15 cellular contexts compared by ENCODE assay signal in the genomic region with DNA sequence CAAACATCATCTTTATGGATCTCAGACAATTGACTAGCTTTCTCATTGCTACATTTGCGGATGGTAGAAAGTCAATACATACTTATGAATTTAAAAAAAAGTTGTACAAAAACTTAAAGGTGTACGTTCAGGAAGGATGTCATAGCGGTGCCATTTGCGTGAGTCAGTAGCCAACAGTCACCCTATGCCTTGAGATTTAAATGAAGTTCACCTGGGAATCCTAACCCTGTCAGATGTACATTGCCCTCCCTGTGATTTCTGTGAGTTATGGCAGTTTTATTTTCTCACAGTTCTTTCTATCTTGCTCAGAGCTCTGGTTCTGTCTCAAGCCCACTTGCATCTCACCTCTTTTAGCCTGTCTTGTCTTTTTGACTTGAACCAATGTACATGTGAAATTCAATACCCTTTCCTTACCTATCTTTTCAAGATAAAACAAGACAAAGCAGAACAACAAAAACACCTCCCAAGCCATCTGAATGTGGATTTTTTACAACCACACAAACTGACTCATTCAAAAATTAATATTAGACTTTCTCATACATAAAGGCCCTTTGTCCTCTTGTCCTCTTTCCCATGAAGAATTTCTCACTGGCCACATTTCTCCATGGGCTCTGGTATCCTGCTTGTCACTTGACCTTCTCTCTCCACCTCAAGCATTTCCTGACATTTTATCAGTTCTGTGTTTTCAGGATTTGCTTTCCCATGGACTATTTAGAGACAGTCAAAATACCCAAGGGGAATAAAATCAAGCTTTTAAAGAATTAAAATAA. TPM values are rescaled to one million over a fixed set of nuclear protein-coding genes. Genes with fewer than 3 reads are reported as not detected.
DNase-seq lines count a peak whose midpoint lies in the region; ATAC-seq and TF ChIP-seq lines count a peak whose summit lies in the region.
"Had no signal": no experiment of that assay in that cellular context is flagged by ENCODE, and none has a peak within 500 bp of the region (broad histone marks: within the 10 kb centered on the region; RNA-seq: fewer than 3 reads in every experiment).

No MANE protein-coding gene starts in this region.

- H3K9me2 ChIP-seq in GM23338 (ENCODE audit: insufficient read depth) = no peaks in the 10 kb centered on the region

- H3K79me2 ChIP-seq in GM23338 (replicated peaks; ENCODE audit: insufficient read depth) (no peaks in the 10 kb centered on the region), fibroblast of lung (ENCODE audit: control insufficient read depth, insufficient read depth, low read length) (no peaks in the 10 kb centered on the region), neural progenitor cell (ENCODE audit: low read depth) (no peaks in the 10 kb centered on the region)

- H2AFZ ChIP-seq in GM23338 (no peak overlapping the region), fibroblast of lung (ENCODE audit: low read length) (no peak overlapping the region), neural progenitor cell (replicated peaks) (peak overlapping the region; percentile 94)

- H3K9ac ChIP-seq in fibroblast of lung (ENCODE audit: insufficient read depth, low read length) = no peak overlapping the region
- no peak overlapping the region for H3K9ac ChIP-seq in neural progenitor cell

- H3K27me3 ChIP-seq in GM23338 (ENCODE audit: insufficient read depth) (no peaks in the 10 kb centered on the region), fibroblast of lung (ENCODE audit: control insufficient read depth, insufficient read depth, low read length) (no peaks in the 10 kb centered on the region), neural progenitor cell (no peaks in the 10 kb centered on the region)

- H4K20me1 ChIP-seq in GM23338 (replicated peaks; ENCODE audit: insufficient read depth) (no peaks in the 10 kb centered on the region), fibroblast of lung (ENCODE audit: control insufficient read depth, extremely low read depth, insufficient read depth, low read length) (no peaks in the 10 kb centered on the region), neural progenitor cell (ENCODE audit: low read depth) (no peaks in the 10 kb centered on the region)

- H3K4me1 Mint-ChIP-seq in GM23338 (peaks cover 27% of the 10 kb centered on the region), neural progenitor cell (peaks cover 18% of the 10 kb centered on the region)
- H3K4me1 Mint-ChIP-seq: activated CD4-positive, alpha-beta T cell treated with anti-CD3 and anti-CD28 coated beads, Interleukin-2, amount 10 ng/mL, durations not matched to agents 24 days and 14 days had no signal

- H3K4me1 ChIP-seq in GM23338 (ENCODE audit: insufficient read depth) (peaks cover 14% of the 10 kb centered on the region), fibroblast of lung (ENCODE audit: control insufficient read depth, extremely low read depth, insufficient read depth, low read length) (peaks cover 17% of the 10 kb centered on the region), neural progenitor cell (peaks cover 13% of the 10 kb centered on the region)

- TF ChIP-seq CTCF in GM23338 (conservative IDR thresholded peaks at IDR 0.05; ENCODE audit: low read depth in 2 of 2) = no peak
- TF ChIP-seq CTCF in fibroblast of lung (conservative IDR thresholded peaks at IDR 0.05 in 1 of 2, IDR thresholded peaks at IDR 0.05 in 1 of 2; ENCODE audit: low read depth in 1 of 2, low read length in 2 of 2) = no peak
- TF ChIP-seq CTCF in neural progenitor cell (IDR thresholded peaks at IDR 0.05) = no peak

- H3K27me3 Mint-ChIP-seq in GM23338 (ENCODE audit: insufficient read depth, low read depth, poor library complexity) = peaks cover 3% of the 10 kb centered on the region
- no peaks in the 10 kb centered on the region for H3K27me3 Mint-ChIP-seq in neural progenitor cell (ENCODE audit: insufficient read depth, low read depth)

- H3K27ac ChIP-seq in GM23338 (ENCODE audit: low read depth) (peak overlapping the region; percentile 63), fibroblast of lung (ENCODE audit: insufficient read depth, low read length) (peak overlapping the region; percentile 27), neural progenitor cell (no peak overlapping the region)

- H3F3A ChIP-seq in GM23338 (replicated peaks; ENCODE audit: low read depth) (no peaks in the 10 kb centered on the region), neural progenitor cell (ENCODE audit: low read depth) (peaks cover 14% of the 10 kb centered on the region)

- peak overlapping the region; percentile 51 for H3K4me2 ChIP-seq in GM23338
- H3K4me2 ChIP-seq in fibroblast of lung (ENCODE audit: extremely low read depth, insufficient read depth, low read length) = peak overlapping the region; percentile 27
- peak overlapping the region; percentile 53 for H3K4me2 ChIP-seq in neural progenitor cell

- ATAC-seq in GM23338 = no peak
- ATAC-seq in activated naive CD4-positive, alpha-beta T cell treated with anti-CD3 and anti-CD28 coated beads, Interleukin-2, amount 50 U/mL, for 72 hours = no peak
- ATAC-seq in HG02678 (IDR thresholded peaks at IDR 0.05; ENCODE audit: unreplicated experiment) = no peak

- no peaks in the 10 kb centered on the region; the same call in 2 of the 3 replicates for H3K9me3 Mint-ChIP-seq in GM23338
- H3K9me3 Mint-ChIP-seq in neural progenitor cell = peaks cover 2% of the 10 kb centered on the region
- no peaks in the 10 kb centered on the region for H3K9me3 Mint-ChIP-seq in activated naive CD4-positive, alpha-beta T cell treated with anti-CD3 and anti-CD28 coated beads, Interleukin-2, amount 50 U/mL, for 72 hours
- H3K9me3 Mint-ChIP-seq: activated CD4-positive, alpha-beta T cell treated with anti-CD3 and anti-CD28 coated beads, Interleukin-2, amount 10 ng/mL, durations not matched to agents 24 days and 14 days; activated naive CD4-positive, alpha-beta T cell treated with anti-CD3 and anti-CD28 coated beads, Interleukin-2, amount 50 U/mL, for 24 hours had no signal

- DNase-seq in GM23338 (ENCODE audit: low spot score) (no peak), SW480 (ENCODE audit: low spot score) (peak; percentile 88), fibroblast of lung (ENCODE audit: low read depth in 2 of 2) (peak in 1 of 2 donors; percentile 64), neural progenitor cell (ENCODE audit: low spot score) (no peak), NOMO-1 treated with dmso at 0.1 percent for 144 hours (lab: John Stamatoyannopoulos, UW; ENCODE audit: unreplicated experiment) (no peak), NCI-H2081 treated with DMSO at 0.1 percent for 48 hours (lab: John Stamatoyannopoulos, UW) (no peak)
- no peak for DNase-seq in activated naive CD4-positive, alpha-beta T cell treated with anti-CD3 and anti-CD28 coated beads, Interleukin-2, amount 50 U/mL, for 72 hours (ENCODE audit: low spot score in 2 of 2)
- DNase-seq: activated CD4-positive, alpha-beta T cell treated with anti-CD3 and anti-CD28 coated beads, Interleukin-2, amount 10 ng/mL, durations not matched to agents 24 days and 14 days; activated T-cell treated with anti-CD3 and anti-CD28 coated beads for 4 hours; DMS 273 treated with DMSO at 0.1 percent for 48 hours; NCI-H82; substantia nigra had no signal

- H3K9me3 ChIP-seq in fibroblast of lung (ENCODE audit: control insufficient read depth, insufficient read depth, low read depth, low read length) (no peaks in the 10 kb centered on the region), neural progenitor cell (ENCODE audit: low read depth) (no peaks in the 10 kb centered on the region)

- H3K4me3 Mint-ChIP-seq in GM23338 (no peak overlapping the region), neural progenitor cell (no peak overlapping the region)
- H3K4me3 Mint-ChIP-seq: activated CD4-positive, alpha-beta T cell treated with anti-CD3 and anti-CD28 coated beads, Interleukin-2, amount 10 ng/mL, durations not matched to agents 24 days and 14 days; activated naive CD4-positive, alpha-beta T cell treated with anti-CD3 and anti-CD28 coated beads, Interleukin-2, amount 50 U/mL, for 24 hours had no signal

- no peak overlapping the region for H3K27ac Mint-ChIP-seq in GM23338
- no peak overlapping the region for H3K27ac Mint-ChIP-seq in neural progenitor cell
- no peak overlapping the region for H3K27ac Mint-ChIP-seq in activated naive CD4-positive, alpha-beta T cell treated with anti-CD3 and anti-CD28 coated beads, Interleukin-2, amount 50 U/mL, for 72 hours
- H3K27ac Mint-ChIP-seq: activated CD4-positive, alpha-beta T cell treated with anti-CD3 and anti-CD28 coated beads, Interleukin-2, amount 10 ng/mL, durations not matched to agents 24 days and 14 days; activated naive CD4-positive, alpha-beta T cell treated with anti-CD3 and anti-CD28 coated beads, Interleukin-2, amount 50 U/mL, for 24 hours had no signal

- H3K4me3 ChIP-seq in GM23338 = no peak overlapping the region
- no peak overlapping the region for H3K4me3 ChIP-seq in fibroblast of lung (replicated peaks in 1 of 4; ENCODE audit: control extremely low read depth in 1 of 4, insufficient read depth in 1 of 4, low read depth in 3 of 4, low read length in 4 of 4)
- H3K4me3 ChIP-seq in neural progenitor cell = no peak overlapping the region
- H3K4me3 ChIP-seq: lung had no signal

- no peaks in the 10 kb centered on the region for H3K36me3 ChIP-seq in GM23338 (ENCODE audit: insufficient read depth)
- H3K36me3 ChIP-seq in fibroblast of lung (ENCODE audit: control insufficient read depth, insufficient read depth, low read length) = no peaks in the 10 kb centered on the region
- no peaks in the 10 kb centered on the region for H3K36me3 ChIP-seq in neural progenitor cell

- H3K36me3 Mint-ChIP-seq in GM23338 (ENCODE audit: low read depth) (no peaks in the 10 kb centered on the region), neural progenitor cell (no peaks in the 10 kb centered on the region)
- H3K36me3 Mint-ChIP-seq in activated naive CD4-positive, alpha-beta T cell treated with anti-CD3 and anti-CD28 coated beads, Interleukin-2, amount 50 U/mL, for 72 hours = no peaks in the 10 kb centered on the region
- H3K36me3 Mint-ChIP-seq: activated naive CD4-positive, alpha-beta T cell treated with anti-CD3 and anti-CD28 coated beads, Interleukin-2, amount 50 U/mL, for 24 hours had no signal

RNA-seq across cellular contexts. Expression of a gene that starts 25.3 kb away (rescaled TPM):
- total RNA-seq in GM23338 (2014; rRNA removed; shearing (Covaris generic)) = 30.4 and 32.0 TPM in 2 replicates
- polyA plus RNA-seq in GM23338 (2016; fragmentation: Nextera tagmentation; extraction: Ambion mirVana) (5.2 and 5.4 TPM in 2 replicates), fibroblast of lung (7.4 and 9.6 TPM in 2 replicates)
- total RNA-seq in fibroblast of lung (22.3 and 23.0 TPM in 2 replicates), neural progenitor cell (ENCODE audit: low replicate concordance) (8.3 and 9.8 TPM in 2 replicates)
- 7.7 and 10.0 TPM in 2 replicates for polyA plus RNA-seq in fibroblast of lung (2012)
- polyA minus RNA-seq in fibroblast of lung (ENCODE audit: low replicate concordance) = 3.6 and 4.4 TPM in 2 replicates
- under 1 TPM; 0.09 to 0.70 TPM for total RNA-seq in activated naive CD4-positive, alpha-beta T cell treated with anti-CD3 and anti-CD28 coated beads, Interleukin-2, amount 50 U/mL, for 72 hours

RNA-seq across cellular contexts. Expression of a gene that starts 38.4 kb away (rescaled TPM):
- total RNA-seq in GM23338 (2014; rRNA removed; shearing (Covaris generic)) = 816 and 885 TPM in 2 replicates
- polyA plus RNA-seq in GM23338 (2016; fragmentation: Nextera tagmentation; extraction: Ambion mirVana) = 612 and 652 TPM in 2 replicates
- total RNA-seq in fibroblast of lung = 201 and 211 TPM in 2 replicates
- polyA plus RNA-seq in fibroblast of lung = 44.3 and 45.0 TPM in 2 replicates
- polyA plus RNA-seq in fibroblast of lung (2012) = 102 and 136 TPM in 2 replicates
- 69.7 and 208 TPM in 2 replicates for polyA minus RNA-seq in fibroblast of lung (ENCODE audit: low replicate concordance)
- total RNA-seq in neural progenitor cell (ENCODE audit: low replicate concordance) = 166 and 204 TPM in 2 replicates
- 100 to 1,000 TPM in 1 of 2 donors, 10 to 100 TPM in 1; 73.2 to 241 TPM for total RNA-seq in activated naive CD4-positive, alpha-beta T cell treated with anti-CD3 and anti-CD28 coated beads, Interleukin-2, amount 50 U/mL, for 72 hours
